Comparison of ENCODE assay signal across 10 cellular contexts in the genomic region with DNA sequence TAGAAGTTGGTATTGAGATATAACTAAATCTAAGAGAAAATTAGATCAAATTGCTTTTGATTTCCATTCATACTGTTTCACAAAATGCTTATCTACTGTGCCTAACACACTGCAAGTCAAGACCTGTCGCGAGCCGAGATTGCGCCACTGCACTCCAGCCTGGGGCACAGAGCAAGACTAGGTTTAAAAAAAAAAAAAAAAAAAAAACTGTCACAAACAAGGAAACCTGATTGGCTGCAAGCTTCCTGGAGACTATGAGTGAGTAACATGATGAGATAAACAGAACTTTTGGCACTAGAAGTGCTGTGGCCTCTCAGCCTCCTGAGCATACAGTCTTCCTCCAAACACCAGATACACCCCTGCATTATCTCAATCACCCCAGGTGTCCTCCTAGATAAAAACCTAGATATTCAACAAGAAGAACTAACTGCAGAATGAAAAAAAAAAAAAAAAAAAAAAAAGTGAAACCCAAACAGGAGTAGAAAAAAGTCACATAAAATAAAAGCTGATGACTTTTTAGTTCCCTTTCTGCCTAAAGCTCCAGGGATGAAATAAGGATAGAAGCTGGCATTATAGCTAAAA.
A peak's percentile ranks its signal among the peaks of the same experiment; 100 is the strongest.
DNase-seq lines count a peak whose midpoint lies in the region; ATAC-seq, FAIRE-seq and TF ChIP-seq lines count a peak whose summit lies in the region.
"Had no signal": no experiment of that assay in that cellular context is flagged by ENCODE, and none has a peak within 500 bp of the region (broad histone marks: within the 10 kb centered on the region; RNA-seq: fewer than 3 reads in every experiment).

No MANE protein-coding gene starts in this region.

- no peaks in the 10 kb centered on the region for H3K9me3 ChIP-seq in H1 (ENCODE audit: insufficient read depth in 2 of 2, low read depth in 1 of 2, low read length in 1 of 2)

- no peak overlapping the region for H2BK12ac ChIP-seq in H1 (ENCODE audit: low read depth, low read length)

- POLR2A ChIA-PET in H1 (lab: Charles Lee; ENCODE audit: partially characterized antibody), result interaction anchor here (0.9 to 1.0 kb wide), 2 partner anchors 26 to 183 kb away, joined by 3 read pairs; no protein-coding TSS in a partner anchor

- no peak overlapping the region for H2BK20ac ChIP-seq in H1 (ENCODE audit: low read length)

- peaks cover 0 to 29% (median 15%) of the 10 kb centered on the region in 4 experiments for H3K4me1 ChIP-seq in H1 (replicated peaks in 1 of 4; ENCODE audit: control insufficient read depth in 3 of 4, insufficient read depth in 4 of 4, low read length in 3 of 4)
- no peaks in the 10 kb centered on the region for H3K4me1 ChIP-seq in mesendoderm (ENCODE audit: control insufficient read depth, low read depth, low read length)

- H3K23me2 ChIP-seq in H1 (ENCODE audit: low read depth, low read length), result no peaks in the 10 kb centered on the region

- no peaks in the 10 kb centered on the region for H3K79me1 ChIP-seq in H1 (ENCODE audit: low read depth, low read length)
- no peaks in the 10 kb centered on the region for H3K79me1 ChIP-seq in mesendoderm (ENCODE audit: low read length)

- TF ChIP-seq RAD21 in H1 (IDR thresholded peaks at IDR 0.05 in 1 of 2, conservative IDR thresholded peaks at IDR 0.05 in 1 of 2; ENCODE audit: low read depth in 2 of 2, low read length in 2 of 2), result no peak

- H3K56ac ChIP-seq in H1 (replicated peaks; ENCODE audit: insufficient read length, low read depth, low read length) (no peak overlapping the region), mesendoderm (ENCODE audit: low read length) (no peak overlapping the region)

- ATAC-seq in GM21515 (IDR thresholded peaks at IDR 0.05; ENCODE audit: unreplicated experiment), result no peak
- ATAC-seq: naive thymus-derived CD4-positive, alpha-beta T cell had no signal

- H3K23ac ChIP-seq in H1 (ENCODE audit: insufficient read length) (no peak overlapping the region), mesendoderm (ENCODE audit: low read length) (no peak overlapping the region)

- no peak overlapping the region for H3K14ac ChIP-seq in H1 (ENCODE audit: insufficient read length)

- H3K79me2 ChIP-seq in H1 (ENCODE audit: control insufficient read depth in 1 of 2, insufficient read depth in 2 of 2, low read length in 2 of 2) (peaks cover 0 to 49% of the 10 kb centered on the region in 2 experiments; a peak in 2 of 4 replicates), mesendoderm (ENCODE audit: control insufficient read depth, insufficient read depth, low read length) (peaks cover 6% of the 10 kb centered on the region)

- no peaks in the 10 kb centered on the region for H4K20me1 ChIP-seq in H1 (replicated peaks in 1 of 2; ENCODE audit: control insufficient read depth in 1 of 2, insufficient read depth in 2 of 2, low read length in 2 of 2)

- 85% methylated on average over 4 of the region's 4 CpGs; no CpG with 5 or more reads in 1 of the 2 experiments for WGBS in H1 (ENCODE audit: extremely low coverage in 1 of 2, insufficient coverage in 1 of 2, insufficient read length in 1 of 2, insufficient replicate concordance in 2 of 2, low coverage in 1 of 2, low lambda C conversion rate in 2 of 2, missing lambda C conversion rate in 1 of 2), 2 experiments
- no CpG with 5 or more reads among the region's 4 CpGs for WGBS in mesendoderm (ENCODE audit: extremely low coverage, insufficient coverage, low lambda C conversion rate)

- TF ChIP-seq EP300 in H1 (IDR thresholded peaks at IDR 0.05; ENCODE audit: borderline replicate concordance in 1 of 2, low read depth in 2 of 2, low read length in 2 of 2), result no peak

- H4K91ac ChIP-seq in H1 (replicated peaks; ENCODE audit: insufficient read length, low read length), result no peak overlapping the region

- no peak for FAIRE-seq in H1 (lab: Jason Lieb, UNC)

- CTCF ChIA-PET in H1 (lab: Charles Lee; ENCODE audit: partially characterized antibody), result interaction anchor here (1.7 kb wide), 1 partner anchor 77 kb away, joined by 8 read pairs; no protein-coding TSS in a partner anchor

- H3K27ac ChIP-seq in H1 (ENCODE audit: low read depth, low read length) (no peak overlapping the region), mesendoderm (ENCODE audit: low read depth, low read length) (no peak overlapping the region), caudate nucleus (ENCODE audit: low read depth, low read length) (no peak overlapping the region)
- H3K27ac ChIP-seq: PC-9 had no signal

- no peak overlapping the region for H3K4me3 ChIP-seq in H1 (ENCODE audit: extremely low read depth in 1 of 4, insufficient read depth in 2 of 4, low read depth in 3 of 4, low read length in 4 of 4)
- no peak overlapping the region for H3K4me3 ChIP-seq in mesendoderm (ENCODE audit: low read length)
- H3K4me3 ChIP-seq: PC-9 had no signal

- H3K36me3 ChIP-seq in H1 (ENCODE audit: control insufficient read depth in 2 of 4, insufficient read depth in 4 of 4, low read length in 3 of 4) (no peaks in the 10 kb centered on the region), mesendoderm (ENCODE audit: control insufficient read depth, insufficient read depth, low read length) (no peaks in the 10 kb centered on the region)

- DNase-seq in DMS153 treated with DMSO at 0.1 percent for 48 hours (lab: John Stamatoyannopoulos, UW; ENCODE audit: unreplicated experiment), result peak; percentile 5
- DNase-seq in NCI-H2171 treated with DMSO at 0.1 percent for 48 hours (lab: John Stamatoyannopoulos, UW), result peak; percentile 92
- DNase-seq in H1 (ENCODE audit: low read depth in 1 of 2, low spot score in 2 of 2), result no peak
- DNase-seq in mesendoderm, result peak; percentile 95
- no peak for DNase-seq in caudate nucleus (lab: John Stamatoyannopoulos, UW)
- no peak for DNase-seq in GM19240 (ENCODE audit: insufficient read length, low spot score)
- DNase-seq in OCI-M2 (lab: John Stamatoyannopoulos, UW; ENCODE audit: unreplicated experiment), result no peak
- DNase-seq: naive thymus-derived CD4-positive, alpha-beta T cell had no signal

- H3K4ac ChIP-seq in H1 (replicated peaks; ENCODE audit: insufficient read length, low read depth, low read length) (no peak overlapping the region), mesendoderm (ENCODE audit: low read depth, low read length) (no peak overlapping the region)

- no peak overlapping the region for H2BK15ac ChIP-seq in H1 (ENCODE audit: low read length)
- no peak overlapping the region for H2BK15ac ChIP-seq in mesendoderm (replicated peaks; ENCODE audit: low read depth)

- no peak for TF ChIP-seq CTCF in H1 (IDR thresholded peaks at IDR 0.05; ENCODE audit: control extremely low read depth in 1 of 3, insufficient read depth in 1 of 3, low read depth in 1 of 3, low read length in 3 of 3)

- no peaks in the 10 kb centered on the region for H3K27me3 ChIP-seq in H1 (replicated peaks in 1 of 4; ENCODE audit: control insufficient read depth in 3 of 4, extremely low read depth in 1 of 4, insufficient read depth in 3 of 4, low read length in 3 of 4)
- no peaks in the 10 kb centered on the region for H3K27me3 ChIP-seq in mesendoderm (ENCODE audit: insufficient read depth, low read length, poor library complexity)

- no peak overlapping the region for H3K9ac ChIP-seq in H1 (replicated peaks in 1 of 4; ENCODE audit: extremely low read depth in 1 of 4, low read depth in 3 of 4, low read length in 3 of 4)
- no peak overlapping the region for H3K9ac ChIP-seq in mesendoderm (ENCODE audit: low read length)

- H3K4me2 ChIP-seq in H1 (ENCODE audit: insufficient read depth in 1 of 2, low read depth in 2 of 2, low read length in 2 of 2) (no peak overlapping the region), mesendoderm (ENCODE audit: low read length) (no peak overlapping the region)
- H3K4me2 ChIP-seq: PC-9 had no signal

- H3K18ac ChIP-seq in H1 (ENCODE audit: extremely low read depth, low read length) (no peak overlapping the region), mesendoderm (ENCODE audit: low read length) (no peak overlapping the region)

- H2AK5ac ChIP-seq in H1 (ENCODE audit: low read depth, low read length) (no peak overlapping the region; the same call in 1 of the 2 replicates), mesendoderm (ENCODE audit: low read length) (no peak overlapping the region)

- H2BK120ac ChIP-seq in H1 (replicated peaks; ENCODE audit: low read depth, low read length) (no peak overlapping the region), mesendoderm (ENCODE audit: low read depth, low read length) (no peak overlapping the region)

- H4K5ac ChIP-seq in H1 (ENCODE audit: insufficient read length, low read depth, low read length) (no peak overlapping the region), mesendoderm (ENCODE audit: low read length) (no peak overlapping the region)

- TF ChIP-seq POLR2A in H1 (IDR thresholded peaks at IDR 0.05; ENCODE audit: control extremely low read depth in 1 of 2, low read depth in 2 of 2, low read length in 2 of 2), result no peak

- H2BK5ac ChIP-seq in H1 (ENCODE audit: low read depth, low read length) (no peak overlapping the region), mesendoderm (ENCODE audit: low read length) (no peak overlapping the region)

- H2AFZ ChIP-seq in H1 (ENCODE audit: low read length), result no peak overlapping the region
- H2AFZ ChIP-seq: PC-9 had no signal

- H4K8ac ChIP-seq in H1 (ENCODE audit: extremely low read depth, insufficient read depth, low read length), result no peak overlapping the region
- H4K8ac ChIP-seq in mesendoderm (ENCODE audit: low read depth, low read length), result no peak overlapping the region

TF ChIP-seq in H1, 55 proteins besides CTCF, POLR2A, EP300 and RAD21:
- TF ChIP-seq CEBPB (IDR thresholded peaks at IDR 0.05; ENCODE audit: low read depth, low read length) (peak; percentile 65), KDM1A (IDR thresholded peaks at IDR 0.05; ENCODE audit: borderline replicate concordance, low read length) (no peak)

Comparison
In these comparisons a context has a peak if more than half of its experiments do, and no peak if none do; other contexts are left out.
1. DNase-seq: peak in DMS153 treated with DMSO at 0.1 percent for 48 hours (single experiment), NCI-H2171 treated with DMSO at 0.1 percent for 48 hours (single experiment) and mesendoderm (single experiment); none in H1 (0 of 2), caudate nucleus (0 of 61), GM19240 (single experiment) and OCI-M2 (single experiment).